ENCODE assay signal across 1 cellular context in the genomic region with DNA sequence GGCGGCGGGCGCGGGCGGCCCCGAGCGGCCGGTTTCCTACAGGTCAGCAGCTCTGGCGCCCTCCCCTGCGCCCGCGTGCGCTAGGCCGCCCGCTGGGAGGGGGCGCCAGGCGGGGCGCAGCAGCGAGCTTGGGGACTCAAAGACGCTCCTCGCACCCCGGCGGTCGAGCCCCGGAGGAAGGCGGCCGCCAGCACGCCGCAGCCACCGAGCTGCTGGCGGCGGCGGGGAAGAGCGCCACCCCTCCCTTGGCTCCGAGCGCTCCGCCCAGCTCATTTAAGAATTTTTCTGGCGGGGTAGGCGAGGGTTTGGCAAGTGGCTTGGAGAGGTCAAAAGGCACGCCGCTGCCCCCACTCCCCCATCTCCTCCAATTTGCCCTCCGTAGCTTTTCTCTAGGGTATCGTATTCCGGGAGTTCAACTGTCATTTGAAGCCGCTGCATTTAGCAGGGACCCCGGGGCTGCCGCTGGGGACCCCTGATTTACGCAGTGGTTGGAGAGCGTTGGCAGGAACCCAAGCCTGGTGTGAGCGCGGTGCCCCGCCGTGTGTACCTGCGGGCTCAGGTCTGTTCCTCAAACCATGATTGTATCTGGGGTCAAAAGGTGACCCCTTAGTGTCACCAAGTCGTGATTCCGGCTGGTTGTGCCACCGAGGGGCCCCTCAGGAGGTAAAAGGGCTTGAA.
TF ChIP-seq lines count a peak whose summit lies in the region.

No MANE protein-coding gene starts in this region.

TF ChIP-seq in K562, 482 proteins besides CTCF, POLR2A, EP300 and RAD21 (continued from another document and continues in another):
- TF ChIP-seq, protein P1, sequence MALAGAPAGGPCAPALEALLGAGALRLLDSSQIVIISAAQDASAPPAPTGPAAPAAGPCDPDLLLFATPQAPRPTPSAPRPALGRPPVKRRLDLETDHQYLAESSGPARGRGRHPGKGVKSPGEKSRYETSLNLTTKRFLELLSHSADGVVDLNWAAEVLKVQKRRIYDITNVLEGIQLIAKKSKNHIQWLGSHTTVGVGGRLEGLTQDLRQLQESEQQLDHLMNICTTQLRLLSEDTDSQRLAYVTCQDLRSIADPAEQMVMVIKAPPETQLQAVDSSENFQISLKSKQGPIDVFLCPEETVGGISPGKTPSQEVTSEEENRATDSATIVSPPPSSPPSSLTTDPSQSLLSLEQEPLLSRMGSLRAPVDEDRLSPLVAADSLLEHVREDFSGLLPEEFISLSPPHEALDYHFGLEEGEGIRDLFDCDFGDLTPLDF (CRISPR knock-in tag; IDR thresholded peaks at IDR 0.05): no peak
- TF ChIP-seq TRIM28 (IDR thresholded peaks at IDR 0.05) (peak; percentile 10; the same call in 1 of the 2 replicates), ATF7 (IDR thresholded peaks at IDR 0.05) (peak; percentile 81), SAFB2 (IDR thresholded peaks at IDR 0.05; ENCODE audit: borderline replicate concordance, low read depth, low read length, severe bottlenecking) (no peak), BHLHE40 (IDR thresholded peaks at IDR 0.05; ENCODE audit: low read length) (peak; percentile 67), ZBTB1 (CRISPR knock-in tag; IDR thresholded peaks at IDR 0.05; ENCODE audit: borderline replicate concordance, low read depth) (peak; percentile 86), LCOR (CRISPR knock-in tag; IDR thresholded peaks at IDR 0.05) (0 out of 2 replicates have a peak, but pooled peaks have one; percentile 36), MCM5 (IDR thresholded peaks at IDR 0.05; ENCODE audit: low read depth) (no peak), SMAD4 (CRISPR knock-in tag; conservative IDR thresholded peaks at IDR 0.05) (peak; percentile 97), E2F3 (CRISPR knock-in tag; IDR thresholded peaks at IDR 0.05) (0 out of 2 replicates have a peak, but pooled peaks have one; percentile 27), ZNF695 (CRISPR knock-in tag; IDR thresholded peaks at IDR 0.05) (no peak), TARDBP (IDR thresholded peaks at IDR 0.05) (peak; percentile 68), SOX6 (IDR thresholded peaks at IDR 0.05) (peak; percentile 80), SMAD1 (IDR thresholded peaks at IDR 0.05; ENCODE audit: low read depth, low read length, partially characterized antibody) (peak; percentile 80), SMARCB1 (IDR thresholded peaks at IDR 0.05; ENCODE audit: insufficient read length, low read depth) (no peak), RCOR1 (IDR thresholded peaks at IDR 0.05; ENCODE audit: borderline replicate concordance in 1 of 2, low read depth in 2 of 2, low read length in 2 of 2) (peak in 1 of 2 experiments; percentile 31; a peak in 2 of 4 replicates), ZNF143 (CRISPR knock-in tag; IDR thresholded peaks at IDR 0.05) (no peak), NFXL1 (CRISPR knock-in tag; IDR thresholded peaks at IDR 0.05) (no peak), EGR1 (conservative IDR thresholded peaks at IDR 0.05) (0 out of 2 replicates have a peak, but pooled peaks have one; percentile 6), ZNF583 (CRISPR knock-in tag; IDR thresholded peaks at IDR 0.05) (peak; percentile 19; the same call in 1 of the 2 replicates), NONO (IDR thresholded peaks at IDR 0.05; ENCODE audit: low read depth in 2 of 2, low read length in 1 of 2) (peak in 1 of 2 experiments; percentile 69; a peak in 2 of 4 replicates), POLR2AphosphoS2 (IDR thresholded peaks at IDR 0.05; ENCODE audit: low read length) (peak; percentile 92), HMGN3 (IDR thresholded peaks at IDR 0.05; ENCODE audit: borderline replicate concordance, extremely low read depth, insufficient read length, low read depth, low read length) (peak; percentile 98)
- TF ChIP-seq, protein P2, sequence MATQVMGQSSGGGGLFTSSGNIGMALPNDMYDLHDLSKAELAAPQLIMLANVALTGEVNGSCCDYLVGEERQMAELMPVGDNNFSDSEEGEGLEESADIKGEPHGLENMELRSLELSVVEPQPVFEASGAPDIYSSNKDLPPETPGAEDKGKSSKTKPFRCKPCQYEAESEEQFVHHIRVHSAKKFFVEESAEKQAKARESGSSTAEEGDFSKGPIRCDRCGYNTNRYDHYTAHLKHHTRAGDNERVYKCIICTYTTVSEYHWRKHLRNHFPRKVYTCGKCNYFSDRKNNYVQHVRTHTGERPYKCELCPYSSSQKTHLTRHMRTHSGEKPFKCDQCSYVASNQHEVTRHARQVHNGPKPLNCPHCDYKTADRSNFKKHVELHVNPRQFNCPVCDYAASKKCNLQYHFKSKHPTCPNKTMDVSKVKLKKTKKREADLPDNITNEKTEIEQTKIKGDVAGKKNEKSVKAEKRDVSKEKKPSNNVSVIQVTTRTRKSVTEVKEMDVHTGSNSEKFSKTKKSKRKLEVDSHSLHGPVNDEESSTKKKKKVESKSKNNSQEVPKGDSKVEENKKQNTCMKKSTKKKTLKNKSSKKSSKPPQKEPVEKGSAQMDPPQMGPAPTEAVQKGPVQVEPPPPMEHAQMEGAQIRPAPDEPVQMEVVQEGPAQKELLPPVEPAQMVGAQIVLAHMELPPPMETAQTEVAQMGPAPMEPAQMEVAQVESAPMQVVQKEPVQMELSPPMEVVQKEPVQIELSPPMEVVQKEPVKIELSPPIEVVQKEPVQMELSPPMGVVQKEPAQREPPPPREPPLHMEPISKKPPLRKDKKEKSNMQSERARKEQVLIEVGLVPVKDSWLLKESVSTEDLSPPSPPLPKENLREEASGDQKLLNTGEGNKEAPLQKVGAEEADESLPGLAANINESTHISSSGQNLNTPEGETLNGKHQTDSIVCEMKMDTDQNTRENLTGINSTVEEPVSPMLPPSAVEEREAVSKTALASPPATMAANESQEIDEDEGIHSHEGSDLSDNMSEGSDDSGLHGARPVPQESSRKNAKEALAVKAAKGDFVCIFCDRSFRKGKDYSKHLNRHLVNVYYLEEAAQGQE (CRISPR knock-in tag; IDR thresholded peaks at IDR 0.05; ENCODE audit: low read depth): peak; percentile 85
- TF ChIP-seq, protein P3, sequence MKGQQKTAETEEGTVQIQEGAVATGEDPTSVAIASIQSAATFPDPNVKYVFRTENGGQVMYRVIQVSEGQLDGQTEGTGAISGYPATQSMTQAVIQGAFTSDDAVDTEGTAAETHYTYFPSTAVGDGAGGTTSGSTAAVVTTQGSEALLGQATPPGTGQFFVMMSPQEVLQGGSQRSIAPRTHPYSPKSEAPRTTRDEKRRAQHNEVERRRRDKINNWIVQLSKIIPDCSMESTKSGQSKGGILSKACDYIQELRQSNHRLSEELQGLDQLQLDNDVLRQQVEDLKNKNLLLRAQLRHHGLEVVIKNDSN (CRISPR knock-in tag; IDR thresholded peaks at IDR 0.05): no peak
- TF ChIP-seq, protein P4, sequence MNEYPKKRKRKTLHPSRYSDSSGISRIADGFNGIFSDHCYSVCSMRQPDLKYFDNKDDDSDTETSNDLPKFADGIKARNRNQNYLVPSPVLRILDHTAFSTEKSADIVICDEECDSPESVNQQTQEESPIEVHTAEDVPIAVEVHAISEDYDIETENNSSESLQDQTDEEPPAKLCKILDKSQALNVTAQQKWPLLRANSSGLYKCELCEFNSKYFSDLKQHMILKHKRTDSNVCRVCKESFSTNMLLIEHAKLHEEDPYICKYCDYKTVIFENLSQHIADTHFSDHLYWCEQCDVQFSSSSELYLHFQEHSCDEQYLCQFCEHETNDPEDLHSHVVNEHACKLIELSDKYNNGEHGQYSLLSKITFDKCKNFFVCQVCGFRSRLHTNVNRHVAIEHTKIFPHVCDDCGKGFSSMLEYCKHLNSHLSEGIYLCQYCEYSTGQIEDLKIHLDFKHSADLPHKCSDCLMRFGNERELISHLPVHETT (CRISPR knock-in tag; conservative IDR thresholded peaks at IDR 0.05 in 1 of 2, IDR thresholded peaks at IDR 0.05 in 1 of 2): peak in 1 of 2 experiments; percentile 62; a peak in 1 of 4 replicates
- TF ChIP-seq, protein P5, sequence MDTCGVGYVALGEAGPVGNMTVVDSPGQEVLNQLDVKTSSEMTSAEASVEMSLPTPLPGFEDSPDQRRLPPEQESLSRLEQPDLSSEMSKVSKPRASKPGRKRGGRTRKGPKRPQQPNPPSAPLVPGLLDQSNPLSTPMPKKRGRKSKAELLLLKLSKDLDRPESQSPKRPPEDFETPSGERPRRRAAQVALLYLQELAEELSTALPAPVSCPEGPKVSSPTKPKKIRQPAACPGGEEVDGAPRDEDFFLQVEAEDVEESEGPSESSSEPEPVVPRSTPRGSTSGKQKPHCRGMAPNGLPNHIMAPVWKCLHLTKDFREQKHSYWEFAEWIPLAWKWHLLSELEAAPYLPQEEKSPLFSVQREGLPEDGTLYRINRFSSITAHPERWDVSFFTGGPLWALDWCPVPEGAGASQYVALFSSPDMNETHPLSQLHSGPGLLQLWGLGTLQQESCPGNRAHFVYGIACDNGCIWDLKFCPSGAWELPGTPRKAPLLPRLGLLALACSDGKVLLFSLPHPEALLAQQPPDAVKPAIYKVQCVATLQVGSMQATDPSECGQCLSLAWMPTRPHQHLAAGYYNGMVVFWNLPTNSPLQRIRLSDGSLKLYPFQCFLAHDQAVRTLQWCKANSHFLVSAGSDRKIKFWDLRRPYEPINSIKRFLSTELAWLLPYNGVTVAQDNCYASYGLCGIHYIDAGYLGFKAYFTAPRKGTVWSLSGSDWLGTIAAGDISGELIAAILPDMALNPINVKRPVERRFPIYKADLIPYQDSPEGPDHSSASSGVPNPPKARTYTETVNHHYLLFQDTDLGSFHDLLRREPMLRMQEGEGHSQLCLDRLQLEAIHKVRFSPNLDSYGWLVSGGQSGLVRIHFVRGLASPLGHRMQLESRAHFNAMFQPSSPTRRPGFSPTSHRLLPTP (IDR thresholded peaks at IDR 0.05; ENCODE audit: borderline replicate concordance, extremely low read depth, insufficient read length): no peak
- TF ChIP-seq, protein P6, sequence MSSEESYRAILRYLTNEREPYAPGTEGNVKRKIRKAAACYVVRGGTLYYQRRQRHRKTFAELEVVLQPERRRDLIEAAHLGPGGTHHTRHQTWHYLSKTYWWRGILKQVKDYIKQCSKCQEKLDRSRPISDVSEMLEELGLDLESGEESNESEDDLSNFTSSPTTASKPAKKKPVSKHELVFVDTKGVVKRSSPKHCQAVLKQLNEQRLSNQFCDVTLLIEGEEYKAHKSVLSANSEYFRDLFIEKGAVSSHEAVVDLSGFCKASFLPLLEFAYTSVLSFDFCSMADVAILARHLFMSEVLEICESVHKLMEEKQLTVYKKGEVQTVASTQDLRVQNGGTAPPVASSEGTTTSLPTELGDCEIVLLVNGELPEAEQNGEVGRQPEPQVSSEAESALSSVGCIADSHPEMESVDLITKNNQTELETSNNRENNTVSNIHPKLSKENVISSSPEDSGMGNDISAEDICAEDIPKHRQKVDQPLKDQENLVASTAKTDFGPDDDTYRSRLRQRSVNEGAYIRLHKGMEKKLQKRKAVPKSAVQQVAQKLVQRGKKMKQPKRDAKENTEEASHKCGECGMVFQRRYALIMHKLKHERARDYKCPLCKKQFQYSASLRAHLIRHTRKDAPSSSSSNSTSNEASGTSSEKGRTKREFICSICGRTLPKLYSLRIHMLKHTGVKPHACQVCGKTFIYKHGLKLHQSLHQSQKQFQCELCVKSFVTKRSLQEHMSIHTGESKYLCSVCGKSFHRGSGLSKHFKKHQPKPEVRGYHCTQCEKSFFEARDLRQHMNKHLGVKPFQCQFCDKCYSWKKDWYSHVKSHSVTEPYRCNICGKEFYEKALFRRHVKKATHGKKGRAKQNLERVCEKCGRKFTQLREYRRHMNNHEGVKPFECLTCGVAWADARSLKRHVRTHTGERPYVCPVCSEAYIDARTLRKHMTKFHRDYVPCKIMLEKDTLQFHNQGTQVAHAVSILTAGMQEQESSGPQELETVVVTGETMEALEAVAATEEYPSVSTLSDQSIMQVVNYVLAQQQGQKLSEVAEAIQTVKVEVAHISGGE (CRISPR knock-in tag; IDR thresholded peaks at IDR 0.05): 0 out of 6 replicates have a peak, but pooled peaks of 1 of the 3 experiments have one; percentile 37
- TF ChIP-seq, protein P7, sequence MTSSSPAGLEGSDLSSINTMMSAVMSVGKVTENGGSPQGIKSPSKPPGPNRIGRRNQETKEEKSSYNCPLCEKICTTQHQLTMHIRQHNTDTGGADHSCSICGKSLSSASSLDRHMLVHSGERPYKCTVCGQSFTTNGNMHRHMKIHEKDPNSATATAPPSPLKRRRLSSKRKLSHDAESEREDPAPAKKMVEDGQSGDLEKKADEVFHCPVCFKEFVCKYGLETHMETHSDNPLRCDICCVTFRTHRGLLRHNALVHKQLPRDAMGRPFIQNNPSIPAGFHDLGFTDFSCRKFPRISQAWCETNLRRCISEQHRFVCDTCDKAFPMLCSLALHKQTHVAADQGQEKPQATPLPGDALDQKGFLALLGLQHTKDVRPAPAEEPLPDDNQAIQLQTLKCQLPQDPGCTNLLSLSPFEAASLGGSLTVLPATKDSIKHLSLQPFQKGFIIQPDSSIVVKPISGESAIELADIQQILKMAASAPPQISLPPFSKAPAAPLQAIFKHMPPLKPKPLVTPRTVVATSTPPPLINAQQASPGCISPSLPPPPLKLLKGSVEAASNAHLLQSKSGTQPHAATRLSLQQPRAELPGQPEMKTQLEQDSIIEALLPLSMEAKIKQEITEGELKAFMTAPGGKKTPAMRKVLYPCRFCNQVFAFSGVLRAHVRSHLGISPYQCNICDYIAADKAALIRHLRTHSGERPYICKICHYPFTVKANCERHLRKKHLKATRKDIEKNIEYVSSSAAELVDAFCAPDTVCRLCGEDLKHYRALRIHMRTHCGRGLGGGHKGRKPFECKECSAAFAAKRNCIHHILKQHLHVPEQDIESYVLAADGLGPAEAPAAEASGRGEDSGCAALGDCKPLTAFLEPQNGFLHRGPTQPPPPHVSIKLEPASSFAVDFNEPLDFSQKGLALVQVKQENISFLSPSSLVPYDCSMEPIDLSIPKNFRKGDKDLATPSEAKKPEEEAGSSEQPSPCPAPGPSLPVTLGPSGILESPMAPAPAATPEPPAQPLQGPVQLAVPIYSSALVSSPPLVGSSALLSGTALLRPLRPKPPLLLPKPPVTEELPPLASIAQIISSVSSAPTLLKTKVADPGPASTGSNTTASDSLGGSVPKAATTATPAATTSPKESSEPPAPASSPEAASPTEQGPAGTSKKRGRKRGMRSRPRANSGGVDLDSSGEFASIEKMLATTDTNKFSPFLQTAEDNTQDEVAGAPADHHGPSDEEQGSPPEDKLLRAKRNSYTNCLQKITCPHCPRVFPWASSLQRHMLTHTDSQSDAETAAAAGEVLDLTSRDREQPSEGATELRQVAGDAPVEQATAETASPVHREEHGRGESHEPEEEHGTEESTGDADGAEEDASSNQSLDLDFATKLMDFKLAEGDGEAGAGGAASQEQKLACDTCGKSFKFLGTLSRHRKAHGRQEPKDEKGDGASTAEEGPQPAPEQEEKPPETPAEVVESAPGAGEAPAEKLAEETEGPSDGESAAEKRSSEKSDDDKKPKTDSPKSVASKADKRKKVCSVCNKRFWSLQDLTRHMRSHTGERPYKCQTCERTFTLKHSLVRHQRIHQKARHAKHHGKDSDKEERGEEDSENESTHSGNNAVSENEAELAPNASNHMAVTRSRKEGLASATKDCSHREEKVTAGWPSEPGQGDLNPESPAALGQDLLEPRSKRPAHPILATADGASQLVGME (CRISPR knock-in tag; IDR thresholded peaks at IDR 0.05): no peak
- TF ChIP-seq, protein P8, sequence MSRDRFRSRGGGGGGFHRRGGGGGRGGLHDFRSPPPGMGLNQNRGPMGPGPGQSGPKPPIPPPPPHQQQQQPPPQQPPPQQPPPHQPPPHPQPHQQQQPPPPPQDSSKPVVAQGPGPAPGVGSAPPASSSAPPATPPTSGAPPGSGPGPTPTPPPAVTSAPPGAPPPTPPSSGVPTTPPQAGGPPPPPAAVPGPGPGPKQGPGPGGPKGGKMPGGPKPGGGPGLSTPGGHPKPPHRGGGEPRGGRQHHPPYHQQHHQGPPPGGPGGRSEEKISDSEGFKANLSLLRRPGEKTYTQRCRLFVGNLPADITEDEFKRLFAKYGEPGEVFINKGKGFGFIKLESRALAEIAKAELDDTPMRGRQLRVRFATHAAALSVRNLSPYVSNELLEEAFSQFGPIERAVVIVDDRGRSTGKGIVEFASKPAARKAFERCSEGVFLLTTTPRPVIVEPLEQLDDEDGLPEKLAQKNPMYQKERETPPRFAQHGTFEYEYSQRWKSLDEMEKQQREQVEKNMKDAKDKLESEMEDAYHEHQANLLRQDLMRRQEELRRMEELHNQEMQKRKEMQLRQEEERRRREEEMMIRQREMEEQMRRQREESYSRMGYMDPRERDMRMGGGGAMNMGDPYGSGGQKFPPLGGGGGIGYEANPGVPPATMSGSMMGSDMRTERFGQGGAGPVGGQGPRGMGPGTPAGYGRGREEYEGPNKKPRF (IDR thresholded peaks at IDR 0.05; ENCODE audit: low read depth, low read length): peak; percentile 55; the same call in 1 of the 2 replicates
